In genomic region chr4:77043507-77044131, GRCh38 we compare ENCODE assay signal across 1 cellular context.
TF ChIP-seq lines count a peak whose summit lies in the region.

No MANE protein-coding gene starts in this region.

TF ChIP-seq in K562, 482 proteins besides CTCF, POLR2A, EP300 and RAD21 (continued from another document):
- TF ChIP-seq ZNF655 (CRISPR knock-in tag; IDR thresholded peaks at IDR 0.05): no peak
- TF ChIP-seq ZNF311 (CRISPR knock-in tag; IDR thresholded peaks at IDR 0.05): no peak
